ENCODE assay signal across 1 cellular context in the genomic region with DNA sequence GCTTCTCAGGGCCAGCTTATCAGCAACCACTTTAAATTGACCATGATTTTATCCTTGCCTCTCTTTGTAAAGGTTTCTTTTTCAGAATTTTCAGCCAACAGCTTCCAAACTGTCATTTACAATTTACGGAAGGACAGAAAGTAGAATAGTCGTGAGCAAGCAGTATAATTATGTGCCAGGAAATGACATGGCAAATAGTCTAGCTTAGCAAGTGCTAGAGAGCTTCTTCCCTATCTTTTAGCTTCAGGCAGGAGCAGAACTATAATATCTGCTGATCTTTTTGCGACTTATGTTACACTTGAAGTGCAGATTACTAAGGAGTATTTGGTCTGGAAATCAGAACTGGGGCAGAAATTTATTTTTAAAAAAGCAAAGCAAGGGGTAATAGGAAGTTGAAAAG.
A peak's percentile ranks its signal among the peaks of the same experiment; 100 is the strongest.
TF ChIP-seq lines count a peak whose summit lies in the region.

No MANE protein-coding gene starts in this region.

TF ChIP-seq in K562, 482 proteins besides CTCF, POLR2A, EP300 and RAD21 (continued from another document and continues in another):
- TF ChIP-seq, protein P1, sequence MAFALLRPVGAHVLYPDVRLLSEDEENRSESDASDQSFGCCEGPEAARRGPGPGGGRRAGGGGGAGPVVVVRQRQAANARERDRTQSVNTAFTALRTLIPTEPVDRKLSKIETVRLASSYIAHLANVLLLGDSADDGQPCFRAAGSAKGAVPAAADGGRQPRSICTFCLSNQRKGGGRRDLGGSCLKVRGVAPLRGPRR (CRISPR knock-in tag; IDR thresholded peaks at IDR 0.05), result no peak
- TF ChIP-seq, protein P2, sequence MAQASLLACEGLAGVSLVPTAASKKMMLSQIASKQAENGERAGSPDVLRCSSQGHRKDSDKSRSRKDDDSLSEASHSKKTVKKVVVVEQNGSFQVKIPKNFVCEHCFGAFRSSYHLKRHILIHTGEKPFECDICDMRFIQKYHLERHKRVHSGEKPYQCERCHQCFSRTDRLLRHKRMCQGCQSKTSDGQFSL (CRISPR knock-in tag; IDR thresholded peaks at IDR 0.05), result no peak
- TF ChIP-seq, protein P2 (tag; IDR thresholded peaks at IDR 0.05), result no peak
- TF ChIP-seq HNRNPH1 (optimal IDR thresholded peaks at IDR 0.05; ENCODE audit: low read depth, low read length) (no peak), MEIS2 (IDR thresholded peaks at IDR 0.05; ENCODE audit: partially characterized antibody) (peak; percentile 43), KLF10 (CRISPR knock-in tag; IDR thresholded peaks at IDR 0.05) (no peak), CBX8 (IDR thresholded peaks at IDR 0.05; ENCODE audit: borderline replicate concordance, extremely low read depth, low read depth, low read length, poor library complexity, severe bottlenecking) (no peak), FOSL1 (tag; conservative IDR thresholded peaks at IDR 0.05) (0 out of 2 replicates have a peak, but pooled peaks have one; percentile 17), KLF16 (IDR thresholded peaks at IDR 0.05) (peak; percentile 57; the same call in 1 of the 2 replicates), KDM1A (IDR thresholded peaks at IDR 0.05) (peak; percentile 61 to 72; a peak in 2 of 4 replicates), FOXM1 (IDR thresholded peaks at IDR 0.05; ENCODE audit: low read depth) (peak; percentile 22; the same call in 1 of the 2 replicates), FOXM1 (CRISPR knock-in tag; IDR thresholded peaks at IDR 0.05; ENCODE audit: low read depth) (no peak), ZNF140 (CRISPR knock-in tag; IDR thresholded peaks at IDR 0.05) (no peak), SMARCE1 (IDR thresholded peaks at IDR 0.05) (peak; percentile 47; the same call in 1 of the 2 replicates), C11orf30 (IDR thresholded peaks at IDR 0.05; ENCODE audit: low read depth) (peak; percentile 64), MTA2 (IDR thresholded peaks at IDR 0.05; ENCODE audit: low read depth) (peak; percentile 43; the same call in 1 of the 2 replicates), CBFA2T2 (conservative IDR thresholded peaks at IDR 0.05) (peak; percentile 71), MXI1 (IDR thresholded peaks at IDR 0.05; ENCODE audit: low read depth, low read length) (no peak), TEAD4 (IDR thresholded peaks at IDR 0.05; ENCODE audit: low read length) (peak; percentile 82), TEAD4 (CRISPR knock-in tag; IDR thresholded peaks at IDR 0.05; ENCODE audit: borderline replicate concordance) (no peak), GABPA (tag; conservative IDR thresholded peaks at IDR 0.05; ENCODE audit: low read depth) (peak; percentile 55; the same call in 1 of the 2 replicates), ZNF717 (CRISPR knock-in tag; IDR thresholded peaks at IDR 0.05) (no peak), KHSRP (IDR thresholded peaks at IDR 0.05) (no peak), NFYB (IDR thresholded peaks at IDR 0.05; ENCODE audit: extremely low read depth, insufficient read length) (no peak), ILF3 (IDR thresholded peaks at IDR 0.05; ENCODE audit: borderline replicate concordance) (no peak), CTBP1 (IDR thresholded peaks at IDR 0.05; ENCODE audit: borderline replicate concordance) (no peak), SUPT5H (IDR thresholded peaks at IDR 0.05) (no peak), RFX7 (CRISPR knock-in tag; IDR thresholded peaks at IDR 0.05) (no peak), HMG20A (CRISPR knock-in tag; conservative IDR thresholded peaks at IDR 0.05) (0 out of 2 replicates have a peak, but pooled peaks have one; percentile 36), GATA2 (CRISPR knock-in tag; IDR thresholded peaks at IDR 0.05) (peak; percentile 85), DPF2 (IDR thresholded peaks at IDR 0.05) (peak; percentile 71), NR4A1 (CRISPR knock-in tag; IDR thresholded peaks at IDR 0.05) (no peak), NR4A1 (tag; IDR thresholded peaks at IDR 0.05) (no peak), PRPF4 (IDR thresholded peaks at IDR 0.05; ENCODE audit: insufficient read depth, low read depth, low read length, poor library complexity, severe bottlenecking) (no peak), ZFP1 (CRISPR knock-in tag; IDR thresholded peaks at IDR 0.05) (no peak), SMAD3 (CRISPR knock-in tag; conservative IDR thresholded peaks at IDR 0.05) (0 out of 2 replicates have a peak, but pooled peaks have one; percentile 22), MAFK (IDR thresholded peaks at IDR 0.05; ENCODE audit: low read length) (peak; percentile 69; the same call in 1 of the 2 replicates), SMARCA4 (IDR thresholded peaks at IDR 0.05) (peak; percentile 59; the same call in 1 of the 2 replicates), SIN3A (IDR thresholded peaks at IDR 0.05; ENCODE audit: borderline replicate concordance in 2 of 2, control insufficient read depth in 1 of 2, low read depth in 2 of 2, low read length in 2 of 2) (no peak), GATAD2B (IDR thresholded peaks at IDR 0.05; ENCODE audit: borderline replicate concordance) (no peak), RBFOX2 (IDR thresholded peaks at IDR 0.05; ENCODE audit: low read depth, low read length) (no peak), ZNF778 (CRISPR knock-in tag; IDR thresholded peaks at IDR 0.05) (no peak), ZNF431 (CRISPR knock-in tag; IDR thresholded peaks at IDR 0.05) (no peak), TBP (optimal IDR thresholded peaks at IDR 0.05; ENCODE audit: low read depth, low read length) (no peak), OTX1 (CRISPR knock-in tag; IDR thresholded peaks at IDR 0.05) (no peak), ZNF316 (IDR thresholded peaks at IDR 0.05) (peak; percentile 87), NR3C1 (CRISPR knock-in tag; IDR thresholded peaks at IDR 0.05) (no peak), ZBTB17 (CRISPR knock-in tag; IDR thresholded peaks at IDR 0.05) (no peak), BACH1 (tag; IDR thresholded peaks at IDR 0.05) (peak; percentile 26; the same call in 1 of the 2 replicates), CHCHD3 (CRISPR knock-in tag; IDR thresholded peaks at IDR 0.05) (no peak), MAFF (IDR thresholded peaks at IDR 0.05; ENCODE audit: low read length) (peak; percentile 63; the same call in 1 of the 2 replicates), SRSF9 (IDR thresholded peaks at IDR 0.05; ENCODE audit: borderline replicate concordance, low read depth, low read length) (no peak)
- TF ChIP-seq, protein P3, sequence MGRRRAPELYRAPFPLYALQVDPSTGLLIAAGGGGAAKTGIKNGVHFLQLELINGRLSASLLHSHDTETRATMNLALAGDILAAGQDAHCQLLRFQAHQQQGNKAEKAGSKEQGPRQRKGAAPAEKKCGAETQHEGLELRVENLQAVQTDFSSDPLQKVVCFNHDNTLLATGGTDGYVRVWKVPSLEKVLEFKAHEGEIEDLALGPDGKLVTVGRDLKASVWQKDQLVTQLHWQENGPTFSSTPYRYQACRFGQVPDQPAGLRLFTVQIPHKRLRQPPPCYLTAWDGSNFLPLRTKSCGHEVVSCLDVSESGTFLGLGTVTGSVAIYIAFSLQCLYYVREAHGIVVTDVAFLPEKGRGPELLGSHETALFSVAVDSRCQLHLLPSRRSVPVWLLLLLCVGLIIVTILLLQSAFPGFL (CRISPR knock-in tag; IDR thresholded peaks at IDR 0.05), result no peak
- TF ChIP-seq, protein P4, sequence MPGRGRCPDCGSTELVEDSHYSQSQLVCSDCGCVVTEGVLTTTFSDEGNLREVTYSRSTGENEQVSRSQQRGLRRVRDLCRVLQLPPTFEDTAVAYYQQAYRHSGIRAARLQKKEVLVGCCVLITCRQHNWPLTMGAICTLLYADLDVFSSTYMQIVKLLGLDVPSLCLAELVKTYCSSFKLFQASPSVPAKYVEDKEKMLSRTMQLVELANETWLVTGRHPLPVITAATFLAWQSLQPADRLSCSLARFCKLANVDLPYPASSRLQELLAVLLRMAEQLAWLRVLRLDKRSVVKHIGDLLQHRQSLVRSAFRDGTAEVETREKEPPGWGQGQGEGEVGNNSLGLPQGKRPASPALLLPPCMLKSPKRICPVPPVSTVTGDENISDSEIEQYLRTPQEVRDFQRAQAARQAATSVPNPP (IDR thresholded peaks at IDR 0.05; ENCODE audit: borderline replicate concordance, insufficient read depth, insufficient read length), result no peak
- TF ChIP-seq, protein P5, sequence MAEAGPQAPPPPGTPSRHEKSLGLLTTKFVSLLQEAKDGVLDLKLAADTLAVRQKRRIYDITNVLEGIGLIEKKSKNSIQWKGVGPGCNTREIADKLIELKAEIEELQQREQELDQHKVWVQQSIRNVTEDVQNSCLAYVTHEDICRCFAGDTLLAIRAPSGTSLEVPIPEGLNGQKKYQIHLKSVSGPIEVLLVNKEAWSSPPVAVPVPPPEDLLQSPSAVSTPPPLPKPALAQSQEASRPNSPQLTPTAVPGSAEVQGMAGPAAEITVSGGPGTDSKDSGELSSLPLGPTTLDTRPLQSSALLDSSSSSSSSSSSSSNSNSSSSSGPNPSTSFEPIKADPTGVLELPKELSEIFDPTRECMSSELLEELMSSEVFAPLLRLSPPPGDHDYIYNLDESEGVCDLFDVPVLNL (CRISPR knock-in tag; IDR thresholded peaks at IDR 0.05; ENCODE audit: low read depth), result no peak
- TF ChIP-seq, protein P6, sequence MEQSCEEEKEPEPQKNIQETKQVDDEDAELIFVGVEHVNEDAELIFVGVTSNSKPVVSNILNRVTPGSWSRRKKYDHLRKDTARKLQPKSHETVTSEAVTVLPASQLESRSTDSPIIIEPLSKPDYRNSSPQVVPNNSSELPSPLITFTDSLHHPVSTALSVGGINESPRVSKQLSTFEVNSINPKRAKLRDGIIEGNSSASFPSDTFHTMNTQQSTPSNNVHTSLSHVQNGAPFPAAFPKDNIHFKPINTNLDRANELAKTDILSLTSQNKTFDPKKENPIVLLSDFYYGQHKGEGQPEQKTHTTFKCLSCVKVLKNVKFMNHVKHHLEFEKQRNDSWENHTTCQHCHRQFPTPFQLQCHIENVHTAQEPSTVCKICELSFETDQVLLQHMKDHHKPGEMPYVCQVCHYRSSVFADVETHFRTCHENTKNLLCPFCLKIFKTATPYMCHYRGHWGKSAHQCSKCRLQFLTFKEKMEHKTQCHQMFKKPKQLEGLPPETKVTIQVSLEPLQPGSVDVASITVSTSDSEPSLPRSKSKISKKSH (CRISPR knock-in tag; IDR thresholded peaks at IDR 0.05), result no peak
- TF ChIP-seq, protein P7, sequence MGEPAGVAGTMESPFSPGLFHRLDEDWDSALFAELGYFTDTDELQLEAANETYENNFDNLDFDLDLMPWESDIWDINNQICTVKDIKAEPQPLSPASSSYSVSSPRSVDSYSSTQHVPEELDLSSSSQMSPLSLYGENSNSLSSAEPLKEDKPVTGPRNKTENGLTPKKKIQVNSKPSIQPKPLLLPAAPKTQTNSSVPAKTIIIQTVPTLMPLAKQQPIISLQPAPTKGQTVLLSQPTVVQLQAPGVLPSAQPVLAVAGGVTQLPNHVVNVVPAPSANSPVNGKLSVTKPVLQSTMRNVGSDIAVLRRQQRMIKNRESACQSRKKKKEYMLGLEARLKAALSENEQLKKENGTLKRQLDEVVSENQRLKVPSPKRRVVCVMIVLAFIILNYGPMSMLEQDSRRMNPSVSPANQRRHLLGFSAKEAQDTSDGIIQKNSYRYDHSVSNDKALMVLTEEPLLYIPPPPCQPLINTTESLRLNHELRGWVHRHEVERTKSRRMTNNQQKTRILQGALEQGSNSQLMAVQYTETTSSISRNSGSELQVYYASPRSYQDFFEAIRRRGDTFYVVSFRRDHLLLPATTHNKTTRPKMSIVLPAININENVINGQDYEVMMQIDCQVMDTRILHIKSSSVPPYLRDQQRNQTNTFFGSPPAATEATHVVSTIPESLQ (CRISPR knock-in tag; IDR thresholded peaks at IDR 0.05), result no peak
- TF ChIP-seq, protein P8, sequence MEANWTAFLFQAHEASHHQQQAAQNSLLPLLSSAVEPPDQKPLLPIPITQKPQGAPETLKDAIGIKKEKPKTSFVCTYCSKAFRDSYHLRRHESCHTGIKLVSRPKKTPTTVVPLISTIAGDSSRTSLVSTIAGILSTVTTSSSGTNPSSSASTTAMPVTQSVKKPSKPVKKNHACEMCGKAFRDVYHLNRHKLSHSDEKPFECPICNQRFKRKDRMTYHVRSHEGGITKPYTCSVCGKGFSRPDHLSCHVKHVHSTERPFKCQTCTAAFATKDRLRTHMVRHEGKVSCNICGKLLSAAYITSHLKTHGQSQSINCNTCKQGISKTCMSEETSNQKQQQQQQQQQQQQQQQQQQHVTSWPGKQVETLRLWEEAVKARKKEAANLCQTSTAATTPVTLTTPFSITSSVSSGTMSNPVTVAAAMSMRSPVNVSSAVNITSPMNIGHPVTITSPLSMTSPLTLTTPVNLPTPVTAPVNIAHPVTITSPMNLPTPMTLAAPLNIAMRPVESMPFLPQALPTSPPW (CRISPR knock-in tag; IDR thresholded peaks at IDR 0.05), result peak; percentile 22; the same call in 1 of the 2 replicates
- TF ChIP-seq, protein P9, sequence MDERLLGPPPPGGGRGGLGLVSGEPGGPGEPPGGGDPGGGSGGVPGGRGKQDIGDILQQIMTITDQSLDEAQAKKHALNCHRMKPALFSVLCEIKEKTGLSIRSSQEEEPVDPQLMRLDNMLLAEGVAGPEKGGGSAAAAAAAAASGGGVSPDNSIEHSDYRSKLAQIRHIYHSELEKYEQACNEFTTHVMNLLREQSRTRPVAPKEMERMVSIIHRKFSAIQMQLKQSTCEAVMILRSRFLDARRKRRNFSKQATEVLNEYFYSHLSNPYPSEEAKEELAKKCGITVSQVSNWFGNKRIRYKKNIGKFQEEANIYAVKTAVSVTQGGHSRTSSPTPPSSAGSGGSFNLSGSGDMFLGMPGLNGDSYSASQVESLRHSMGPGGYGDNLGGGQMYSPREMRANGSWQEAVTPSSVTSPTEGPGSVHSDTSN (CRISPR knock-in tag; IDR thresholded peaks at IDR 0.05; ENCODE audit: low read depth), result no peak
- TF ChIP-seq, protein P9 (tag; conservative IDR thresholded peaks at IDR 0.05; ENCODE audit: low read depth), result peak; percentile 54; the same call in 1 of the 2 replicates
- TF ChIP-seq, protein P10, sequence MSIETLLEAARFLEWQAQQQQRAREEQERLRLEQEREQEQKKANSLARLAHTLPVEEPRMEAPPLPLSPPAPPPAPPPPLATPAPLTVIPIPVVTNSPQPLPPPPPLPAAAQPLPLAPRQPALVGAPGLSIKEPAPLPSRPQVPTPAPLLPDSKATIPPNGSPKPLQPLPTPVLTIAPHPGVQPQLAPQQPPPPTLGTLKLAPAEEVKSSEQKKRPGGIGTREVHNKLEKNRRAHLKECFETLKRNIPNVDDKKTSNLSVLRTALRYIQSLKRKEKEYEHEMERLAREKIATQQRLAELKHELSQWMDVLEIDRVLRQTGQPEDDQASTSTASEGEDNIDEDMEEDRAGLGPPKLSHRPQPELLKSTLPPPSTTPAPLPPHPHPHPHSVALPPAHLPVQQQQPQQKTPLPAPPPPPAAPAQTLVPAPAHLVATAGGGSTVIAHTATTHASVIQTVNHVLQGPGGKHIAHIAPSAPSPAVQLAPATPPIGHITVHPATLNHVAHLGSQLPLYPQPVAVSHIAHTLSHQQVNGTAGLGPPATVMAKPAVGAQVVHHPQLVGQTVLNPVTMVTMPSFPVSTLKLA (conservative IDR thresholded peaks at IDR 0.05), result 0 out of 4 replicates have a peak, but pooled peaks of 1 of the 2 experiments have one; percentile 15
